In genomic region chr3:34683851-34684250, GRCh38 we compare ENCODE assay signal across 9 cellular contexts.
A peak's percentile ranks its signal among the peaks of the same experiment; 100 is the strongest.
DNase-seq lines count a peak whose midpoint lies in the region; ATAC-seq, FAIRE-seq and TF ChIP-seq lines count a peak whose summit lies in the region.
"Had no signal": no experiment of that assay in that cellular context is flagged by ENCODE, and none has a peak within 500 bp of the region (broad histone marks: within the 10 kb centered on the region; RNA-seq: fewer than 3 reads in every experiment).

No MANE protein-coding gene starts in this region.

- H2AFZ ChIP-seq in OCI-LY7 (ENCODE audit: low read length) = no peak overlapping the region

- H3K4me2 ChIP-seq in OCI-LY7 (ENCODE audit: low read length) = no peak overlapping the region

- DNase-seq in EH (ENCODE audit: low read depth) (peak; percentile 60), OCI-LY7 (ENCODE audit: low spot score) (peak; percentile 59), T47D (ENCODE audit: low read depth in 1 of 2, low spot score in 1 of 2) (peak; percentile 7 to 85), kidney (no peak), mesenteric fat pad (ENCODE audit: low spot score) (no peak)
- peak; percentile 6 for DNase-seq in stimulated activated naive B cell treated with anti-CD40 and anti-IgM and Interleukin-4, amounts not matched to agents 10 μg/mL and 1 μg/mL and 100 μg/mL, for 72 hours

- H3K9me3 ChIP-seq in OCI-LY7 (ENCODE audit: low read length) = no peaks in the 10 kb centered on the region
- no peaks in the 10 kb centered on the region for H3K9me3 ChIP-seq in kidney (ENCODE audit: control insufficient read depth in 1 of 2, low read length in 2 of 2)

- peaks cover 5% of the 10 kb centered on the region in 2 donors for H3K9me3 Mint-ChIP-seq in stimulated activated naive B cell treated with anti-CD40 and anti-IgM and Interleukin-4, amounts not matched to agents 10 μg/mL and 1 μg/mL and 100 μg/mL, for 72 hours

- no peaks in the 10 kb centered on the region for H3K27me3 Mint-ChIP-seq in stimulated activated naive B cell treated with anti-CD40 and anti-IgM and Interleukin-4, amounts not matched to agents 10 μg/mL and 1 μg/mL and 100 μg/mL, for 72 hours

- CTCF ChIA-PET in OCI-LY7 (lab: Charles Lee; ENCODE audit: unreplicated experiment) = interaction anchor here (1.1 kb wide), 1 partner anchor 801 kb away, joined by 5 read pairs; no protein-coding TSS in a partner anchor

- no peak overlapping the region for H3K4me3 ChIP-seq in OCI-LY7 (ENCODE audit: low read depth, low read length, poor library complexity, severe bottlenecking)
- H3K4me3 ChIP-seq in kidney (ENCODE audit: low read length in 2 of 2) = no peak overlapping the region
- H3K4me3 ChIP-seq: SK-N-MC had no signal

- no peak overlapping the region for H3K9ac ChIP-seq in kidney (ENCODE audit: low read length in 2 of 2)

- no peak for FAIRE-seq in kidney (lab: Jason Lieb, UNC)

- no peaks in the 10 kb centered on the region for H3K36me3 ChIP-seq in OCI-LY7 (ENCODE audit: insufficient read depth, low read length)
- H3K36me3 ChIP-seq in kidney (ENCODE audit: control insufficient read depth in 1 of 2, insufficient read depth in 2 of 2, low read length in 2 of 2) = no peaks in the 10 kb centered on the region

- in situ Hi-C loops in T47D (cut with HindIII; ENCODE audit: low pct_unique_long_range_greater_than_20kb, low sequenced_read_pairs) = no loop called here

- TF ChIP-seq CTCF in OCI-LY7 (conservative IDR thresholded peaks at IDR 0.05; ENCODE audit: low read length) (peak; percentile 81), kidney (IDR thresholded peaks at IDR 0.05; ENCODE audit: borderline replicate concordance, extremely low read depth, insufficient read depth) (peak; percentile 66)

- POLR2A ChIA-PET in OCI-LY7 (lab: Charles Lee) = interaction anchor here (0.5 to 1.0 kb wide), 3 partner anchors 814 to 1282 kb away, joined by 3 read pairs; no protein-coding TSS in a partner anchor

- ATAC-seq in HG03066 (IDR thresholded peaks at IDR 0.05; ENCODE audit: low read depth, unreplicated experiment) (peak; percentile 74), GM19324 (IDR thresholded peaks at IDR 0.05; ENCODE audit: low FRiP score, unreplicated experiment) (no peak)
- peak; percentile 38 to 49 for ATAC-seq in stimulated activated naive B cell treated with anti-CD40 and anti-IgM and Interleukin-4, amounts not matched to agents 10 μg/mL and 1 μg/mL and 100 μg/mL, for 72 hours (replicated peaks)

- H3K4me1 Mint-ChIP-seq in stimulated activated naive B cell treated with anti-CD40 and anti-IgM and Interleukin-4, amounts not matched to agents 10 μg/mL and 1 μg/mL and 100 μg/mL, for 72 hours = no peaks in the 10 kb centered on the region

- no peaks in the 10 kb centered on the region for H4K20me1 ChIP-seq in OCI-LY7 (ENCODE audit: insufficient read depth, low read length)

- intact Hi-C loops in OCI-LY7 (cut with micrococcal nuclease; ENCODE audit: unreplicated experiment) = loop anchor here (1.0 to 10.0 kb wide), 3 partner anchors 419 to 801 kb away; no protein-coding TSS in a partner anchor
- intact Hi-C loops in kidney (cut with DNase I) = loop anchor here (10.0 kb wide), 1 partner anchor 799 kb away; no protein-coding TSS in a partner anchor

- no peaks in the 10 kb centered on the region for H3K79me2 ChIP-seq in OCI-LY7 (ENCODE audit: insufficient read depth, low read depth, low read length)

- H3K27ac Mint-ChIP-seq in stimulated activated naive B cell treated with anti-CD40 and anti-IgM and Interleukin-4, amounts not matched to agents 10 μg/mL and 1 μg/mL and 100 μg/mL, for 72 hours = no peak overlapping the region

- no peak overlapping the region for H3K4me3 Mint-ChIP-seq in stimulated activated naive B cell treated with anti-CD40 and anti-IgM and Interleukin-4, amounts not matched to agents 10 μg/mL and 1 μg/mL and 100 μg/mL, for 72 hours

- no TSS peak for BruUV-seq in OCI-LY7 (replicated peaks; lab: Mats Ljungman, UMichigan)

- H3K9me2 ChIP-seq in OCI-LY7 (ENCODE audit: insufficient read depth, low read length) = no peaks in the 10 kb centered on the region

- no peaks in the 10 kb centered on the region for H3K36me3 Mint-ChIP-seq in stimulated activated naive B cell treated with anti-CD40 and anti-IgM and Interleukin-4, amounts not matched to agents 10 μg/mL and 1 μg/mL and 100 μg/mL, for 72 hours

- H3K4me1 ChIP-seq in OCI-LY7 (ENCODE audit: insufficient read depth, low read length, poor library complexity, severe bottlenecking) (no peaks in the 10 kb centered on the region), kidney (ENCODE audit: control insufficient read depth in 1 of 2, insufficient read depth in 1 of 2, low read depth in 1 of 2, low read length in 2 of 2) (no peaks in the 10 kb centered on the region)

- H3K27ac ChIP-seq in OCI-LY7 (ENCODE audit: low read depth, low read length, poor library complexity, severe bottlenecking) = no peak overlapping the region
- no peak overlapping the region for H3K27ac ChIP-seq in kidney (ENCODE audit: low read depth in 2 of 2, low read length in 2 of 2)
- H3K27ac ChIP-seq: SK-N-MC had no signal

Comparison
In these comparisons a context has a peak if more than half of its experiments do, and no peak if none do; other contexts are left out.
1. DNase-seq: peak in EH (single experiment), OCI-LY7 (single experiment), T47D (2 of 2) and stimulated activated naive B cell treated with anti-CD40 and anti-IgM and Interleukin-4, amounts not matched to agents 10 μg/mL and 1 μg/mL and 100 μg/mL, for 72 hours (single experiment); none in kidney (single experiment) and mesenteric fat pad (single experiment).